ENCODE assay signal across 1 cellular context in genomic region chr12:13104403-13104802, GRCh38.
TF ChIP-seq lines count a peak whose summit lies in the region.

No MANE protein-coding gene starts in this region.

TF ChIP-seq in A549, 52 proteins besides CTCF, POLR2A, EP300 and RAD21:
- TF ChIP-seq CBX8 (IDR thresholded peaks at IDR 0.05) (no peak), MAZ (IDR thresholded peaks at IDR 0.05; ENCODE audit: borderline replicate concordance, low read depth, low read length) (no peak), HES2 (IDR thresholded peaks at IDR 0.05) (no peak), HDAC2 (IDR thresholded peaks at IDR 0.05) (no peak), EHMT2 (IDR thresholded peaks at IDR 0.05; ENCODE audit: low read depth) (no peak), HOXB13 (CRISPR knock-in tag; IDR thresholded peaks at IDR 0.05; ENCODE audit: low read depth) (no peak), CBX2 (IDR thresholded peaks at IDR 0.05; ENCODE audit: borderline replicate concordance, low read depth) (no peak), SMC3 (IDR thresholded peaks at IDR 0.05) (no peak), FOSB (CRISPR knock-in tag; IDR thresholded peaks at IDR 0.05) (no peak), BHLHE40 (IDR thresholded peaks at IDR 0.05; ENCODE audit: low read depth, low read length) (no peak), USF2 (IDR thresholded peaks at IDR 0.05) (no peak), MYC (IDR thresholded peaks at IDR 0.05; ENCODE audit: borderline replicate concordance, low read length) (no peak)
